1 cellular context compared by ENCODE assay signal in genomic region chr1:55021965-55022546, GRCh38.
TF ChIP-seq lines count a peak whose summit lies in the region.

No MANE protein-coding gene starts in this region.

TF ChIP-seq in HEK293, 187 proteins besides CTCF, POLR2A, EP300 and RAD21 (continued from another document and continues in another):
- TF ChIP-seq ZNF639 (tag by site-specific recombination; IDR thresholded peaks at IDR 0.05), result no peak
- no peak for TF ChIP-seq TSHZ1 (tag by site-specific recombination; IDR thresholded peaks at IDR 0.05; ENCODE audit: borderline replicate concordance)
- no peak for TF ChIP-seq GFI1B (tag by site-specific recombination; IDR thresholded peaks at IDR 0.05)
- TF ChIP-seq ZNF341 (tag by site-specific recombination; IDR thresholded peaks at IDR 0.05; ENCODE audit: low read depth), result no peak
- no peak for TF ChIP-seq ZNF398 (tag by site-specific recombination; IDR thresholded peaks at IDR 0.05)
- no peak for TF ChIP-seq ZNF792 (tag by site-specific recombination; IDR thresholded peaks at IDR 0.05)
- TF ChIP-seq ZNF140 (tag by site-specific recombination; IDR thresholded peaks at IDR 0.05), result no peak
- TF ChIP-seq PRDM1 (tag by site-specific recombination; IDR thresholded peaks at IDR 0.05), result no peak
- TF ChIP-seq REST (tag by site-specific recombination; IDR thresholded peaks at IDR 0.05), result no peak
- no peak for TF ChIP-seq ZNF239 (tag by site-specific recombination; IDR thresholded peaks at IDR 0.05)
- no peak for TF ChIP-seq ZNF202 (tag by site-specific recombination; IDR thresholded peaks at IDR 0.05; ENCODE audit: borderline replicate concordance)
- TF ChIP-seq YY1 (tag by site-specific recombination; IDR thresholded peaks at IDR 0.05), result no peak
- no peak for TF ChIP-seq ZNF449 (tag by site-specific recombination; IDR thresholded peaks at IDR 0.05)
- no peak for TF ChIP-seq ZNF274 (IDR thresholded peaks at IDR 0.05; ENCODE audit: low read length)
- no peak for TF ChIP-seq ZNF274 (tag by site-specific recombination; IDR thresholded peaks at IDR 0.05; ENCODE audit: borderline replicate concordance)
- no peak for TF ChIP-seq ZNF791 (tag by site-specific recombination; IDR thresholded peaks at IDR 0.05)
- TF ChIP-seq ZNF558 (tag by site-specific recombination; IDR thresholded peaks at IDR 0.05), result no peak
- TF ChIP-seq IKZF3 (tag by site-specific recombination; IDR thresholded peaks at IDR 0.05), result peak; percentile 14; the same call in 1 of the 2 replicates
- no peak for TF ChIP-seq FEZF1 (tag by site-specific recombination; IDR thresholded peaks at IDR 0.05)
- no peak for TF ChIP-seq ZNF221 (tag by site-specific recombination; IDR thresholded peaks at IDR 0.05; ENCODE audit: borderline replicate concordance)
- TF ChIP-seq ATF2 (tag by site-specific recombination; IDR thresholded peaks at IDR 0.05; ENCODE audit: low read depth), result no peak
- no peak for TF ChIP-seq HOXC10 (CRISPR knock-in tag; IDR thresholded peaks at IDR 0.05)
- TF ChIP-seq ZNF169 (tag by site-specific recombination; IDR thresholded peaks at IDR 0.05), result no peak
- no peak for TF ChIP-seq SETDB1 (IDR thresholded peaks at IDR 0.05; ENCODE audit: insufficient read length, low read length)
- TF ChIP-seq ZNF302 (tag by site-specific recombination; IDR thresholded peaks at IDR 0.05; ENCODE audit: low read depth), result no peak
- TF ChIP-seq ZNF362 (tag by site-specific recombination; IDR thresholded peaks at IDR 0.05), result no peak
- no peak for TF ChIP-seq ZNF404 (tag by site-specific recombination; IDR thresholded peaks at IDR 0.05)
- TF ChIP-seq ZNF18 (tag by site-specific recombination; IDR thresholded peaks at IDR 0.05), result no peak
- no peak for TF ChIP-seq ZNF670 (tag by site-specific recombination; IDR thresholded peaks at IDR 0.05; ENCODE audit: low read depth)
- peak; percentile 26; the same call in 1 of the 2 replicates for TF ChIP-seq ZNF664 (tag by site-specific recombination; IDR thresholded peaks at IDR 0.05)
- no peak for TF ChIP-seq ZNF544 (tag by site-specific recombination; IDR thresholded peaks at IDR 0.05)
- no peak for TF ChIP-seq ZNF768 (tag by site-specific recombination; IDR thresholded peaks at IDR 0.05)
- no peak for TF ChIP-seq ZNF704 (tag by site-specific recombination; IDR thresholded peaks at IDR 0.05)
- TF ChIP-seq ZNF561 (tag by site-specific recombination; IDR thresholded peaks at IDR 0.05; ENCODE audit: borderline replicate concordance), result no peak
- no peak for TF ChIP-seq ELK4 (IDR thresholded peaks at IDR 0.05; ENCODE audit: borderline replicate concordance, low read depth, low read length)
- peak; percentile 73 for TF ChIP-seq ZFHX2 (tag by site-specific recombination; conservative IDR thresholded peaks at IDR 0.05)
